ENCODE assay signal across 13 cellular contexts in genomic region chr1:3193811-3194210, GRCh38.
A peak's percentile ranks its signal among the peaks of the same experiment; 100 is the strongest.
DNase-seq lines count a peak whose midpoint lies in the region; ATAC-seq and TF ChIP-seq lines count a peak whose summit lies in the region.
"Had no signal": no experiment of that assay in that cellular context is flagged by ENCODE, and none has a peak within 500 bp of the region (broad histone marks: within the 10 kb centered on the region; RNA-seq: fewer than 3 reads in every experiment).

No MANE protein-coding gene starts in this region.

- H3K4ac ChIP-seq in neuronal stem cell (ENCODE audit: low read length), result no peak overlapping the region

- no peak overlapping the region for H2AFZ ChIP-seq in neuronal stem cell (ENCODE audit: low read length)

- H4K8ac ChIP-seq in neuronal stem cell (ENCODE audit: low read depth, low read length), result no peak overlapping the region

- peak overlapping the region; percentile 79 for H2AK5ac ChIP-seq in neuronal stem cell (ENCODE audit: low read depth, low read length)

- ATAC-seq in thoracic aorta (ENCODE audit: insufficient number of reproducible peaks, low FRiP score, low read depth), result no peak
- ATAC-seq in GM18870 (IDR thresholded peaks at IDR 0.05; ENCODE audit: unreplicated experiment), result no peak
- ATAC-seq in GM19467 (IDR thresholded peaks at IDR 0.05; ENCODE audit: unreplicated experiment), result no peak
- ATAC-seq: A549, GM12878 had no signal

- H3K36me3 ChIP-seq in neuronal stem cell (replicated peaks in 1 of 2; ENCODE audit: control insufficient read depth in 2 of 2, insufficient read depth in 2 of 2, low read length in 2 of 2) (no peaks in the 10 kb centered on the region), thoracic aorta (no peaks in the 10 kb centered on the region)
- H3K36me3 ChIP-seq: BE2C had no signal

- CTCF ChIA-PET in activated naive CD4-positive, alpha-beta T cell treated with anti-CD3 and anti-CD28 coated beads, Interleukin-2, amount 10 ng/mL, durations not matched to agents 7 days and 5 days (lab: Charles Lee), result no interaction called here

- TF ChIP-seq CTCF in thoracic aorta (IDR thresholded peaks at IDR 0.05), result no peak

- no peak overlapping the region for H2BK120ac ChIP-seq in neuronal stem cell (ENCODE audit: low read depth, low read length)

- no peak overlapping the region for H3K4me3 ChIP-seq in neuronal stem cell (ENCODE audit: low read length in 2 of 2)
- no peak overlapping the region for H3K4me3 ChIP-seq in thoracic aorta
- H3K4me3 ChIP-seq: A549, GM12878 had no signal

- no peak overlapping the region for H3K4me3 Mint-ChIP-seq in activated naive CD4-positive, alpha-beta T cell treated with anti-CD3 and anti-CD28 coated beads, Interleukin-2, amount 10 ng/mL, durations not matched to agents 7 days and 5 days
- H3K4me3 Mint-ChIP-seq: H9, IgD-negative memory B cell had no signal

- H3K79me1 ChIP-seq in neuronal stem cell (ENCODE audit: low read depth, low read length), result peaks cover 4% of the 10 kb centered on the region

- peak overlapping the region; percentile 30 for H2BK12ac ChIP-seq in neuronal stem cell (ENCODE audit: low read length)

- peak overlapping the region; percentile 45 for H2BK5ac ChIP-seq in neuronal stem cell (ENCODE audit: low read length)

- H3K27ac Mint-ChIP-seq in activated naive CD4-positive, alpha-beta T cell treated with anti-CD3 and anti-CD28 coated beads, Interleukin-2, amount 10 ng/mL, durations not matched to agents 7 days and 5 days, result no peak overlapping the region
- H3K27ac Mint-ChIP-seq: H9 had no signal

- no peak overlapping the region for H3K14ac ChIP-seq in neuronal stem cell (ENCODE audit: low read length)

- peaks cover 7% of the 10 kb centered on the region for H3K27me3 Mint-ChIP-seq in activated naive CD4-positive, alpha-beta T cell treated with anti-CD3 and anti-CD28 coated beads, Interleukin-2, amount 10 ng/mL, durations not matched to agents 7 days and 5 days

- H3K27me3 ChIP-seq in neuronal stem cell (ENCODE audit: control insufficient read depth in 3 of 3, insufficient read depth in 3 of 3, low read depth in 1 of 3, low read length in 3 of 3), result peaks cover 0 to 38% (median 0%) of the 10 kb centered on the region in 3 experiments
- H3K27me3 ChIP-seq in thoracic aorta (replicated peaks; ENCODE audit: insufficient read depth), result no peaks in the 10 kb centered on the region
- H3K27me3 ChIP-seq: BE2C had no signal

- H3K27ac ChIP-seq in cingulate gyrus (ENCODE audit: low read depth, low read length) (peak overlapping the region; percentile 75), neuronal stem cell (replicated peaks; ENCODE audit: low read length) (no peak overlapping the region), thoracic aorta (peak overlapping the region; percentile 97 to 100)
- H3K27ac ChIP-seq: A549 had no signal

- no CpG with 5 or more reads among the region's 11 CpGs for WGBS in neuronal stem cell (ENCODE audit: extremely low coverage in 2 of 2, insufficient read length in 2 of 2, insufficient replicate concordance in 1 of 2), 2 donors

- H3K23ac ChIP-seq in neuronal stem cell (ENCODE audit: low read depth, low read length, poor library complexity), result peak overlapping the region; percentile 77

- no peak for DNase-seq in neuronal stem cell (ENCODE audit: low spot score)
- no peak for DNase-seq in thoracic aorta (ENCODE audit: low spot score)
- DNase-seq in cerebellar nuclear complex (lab: John Stamatoyannopoulos, UW), result no peak
- DNase-seq in activated naive CD4-positive, alpha-beta T cell treated with anti-CD3 and anti-CD28 coated beads, Interleukin-2, amount 10 ng/mL, durations not matched to agents 7 days and 5 days, result no peak
- DNase-seq: BE2C, GOT3, H9 had no signal

- no peak overlapping the region for H3K4me2 ChIP-seq in neuronal stem cell (ENCODE audit: insufficient read depth, low read length, poor library complexity, severe bottlenecking)
- H3K4me2 ChIP-seq: A549 had no signal

- H3K4me1 ChIP-seq in neuronal stem cell (ENCODE audit: control insufficient read depth in 2 of 2, insufficient read depth in 1 of 2, low read depth in 1 of 2, low read length in 2 of 2) (peaks cover 0 to 17% of the 10 kb centered on the region in 2 donors), thoracic aorta (ENCODE audit: control insufficient read depth in 1 of 2, low read depth in 2 of 2) (peaks cover 61 to 96% of the 10 kb centered on the region in 2 donors)
- H3K4me1 ChIP-seq: A549, BE2C had no signal

- no peak overlapping the region for H3K9ac ChIP-seq in neuronal stem cell (ENCODE audit: low read depth, low read length, poor library complexity)

- peak overlapping the region; percentile 78 for H3K18ac ChIP-seq in neuronal stem cell (ENCODE audit: low read length)

- no peaks in the 10 kb centered on the region for H3K36me3 Mint-ChIP-seq in activated naive CD4-positive, alpha-beta T cell treated with anti-CD3 and anti-CD28 coated beads, Interleukin-2, amount 10 ng/mL, durations not matched to agents 7 days and 5 days
- H3K36me3 Mint-ChIP-seq: IgD-negative memory B cell had no signal

- no peak overlapping the region for H4K91ac ChIP-seq in neuronal stem cell (ENCODE audit: low read depth, low read length, poor library complexity)

- H3K9me3 Mint-ChIP-seq in activated naive CD4-positive, alpha-beta T cell treated with anti-CD3 and anti-CD28 coated beads, Interleukin-2, amount 10 ng/mL, durations not matched to agents 7 days and 5 days, result no peaks in the 10 kb centered on the region
- H3K9me3 Mint-ChIP-seq: H9, IgD-negative memory B cell had no signal

- H3K9me3 ChIP-seq in neuronal stem cell (replicated peaks in 1 of 2; ENCODE audit: control insufficient read depth in 2 of 2, insufficient read depth in 1 of 2, low read depth in 1 of 2, low read length in 2 of 2) (peaks cover 0 to 17% of the 10 kb centered on the region in 2 donors), thoracic aorta (no peaks in the 10 kb centered on the region)
- H3K9me3 ChIP-seq: A549, BE2C had no signal

- H2BK15ac ChIP-seq in neuronal stem cell (ENCODE audit: low read length), result peak overlapping the region; percentile 76

- no peaks in the 10 kb centered on the region for H3K4me1 Mint-ChIP-seq in activated naive CD4-positive, alpha-beta T cell treated with anti-CD3 and anti-CD28 coated beads, Interleukin-2, amount 10 ng/mL, durations not matched to agents 7 days and 5 days
